Comparison of ENCODE assay signal across 8 cellular contexts in the genomic region with DNA sequence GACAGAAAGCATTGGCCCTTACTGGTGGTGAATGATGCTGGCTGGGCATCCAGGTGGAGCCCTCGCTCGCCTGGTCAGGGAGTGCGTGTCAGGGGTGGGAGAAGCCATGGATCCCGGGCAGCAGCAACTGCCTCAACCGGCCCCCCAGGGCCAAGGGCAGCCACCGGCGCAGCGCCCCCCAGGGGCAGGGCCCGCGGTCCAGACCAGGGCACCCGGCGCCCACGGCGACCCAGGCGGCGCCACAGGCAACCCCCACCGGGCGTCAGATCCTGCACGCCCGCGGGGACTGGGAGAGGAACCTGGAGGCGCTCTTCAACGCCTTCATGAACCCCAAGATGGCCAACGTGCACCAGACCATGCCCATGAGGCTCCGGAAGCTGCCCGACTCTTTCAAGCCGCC.
"Had no signal": no experiment of that assay in that cellular context is flagged by ENCODE, and none has a peak within 500 bp of the region (broad histone marks: within the 10 kb centered on the region; RNA-seq: fewer than 3 reads in every experiment).

No MANE protein-coding gene starts in this region.

- H3K4me2 ChIP-seq: KMS-11 had no signal

- H3K4me1 ChIP-seq: HAP-1 had no signal

- H3K4me1 Mint-ChIP-seq: IgD-negative memory B cell had no signal

- H3K9ac ChIP-seq: GM23248, KMS-11 had no signal

- H3K4me3 ChIP-seq: GM23248, HAP-1 had no signal

- H3K36me3 ChIP-seq: HAP-1 had no signal

- H2AFZ ChIP-seq: GM23248 had no signal

- H3K9me3 ChIP-seq: HAP-1 had no signal

- H3K36me3 Mint-ChIP-seq: IgD-negative memory B cell had no signal

- H3K27ac ChIP-seq: GM23248, HL-60, KMS-11 had no signal

- DNase-seq: GM23248, GOT3, H7 had no signal

- H3K4me3 Mint-ChIP-seq: IgD-negative memory B cell had no signal

- H3K27ac Mint-ChIP-seq: IgD-negative memory B cell had no signal

- ATAC-seq: HCT116 had no signal
